ENCODE assay signal across 17 cellular contexts in the genomic region with DNA sequence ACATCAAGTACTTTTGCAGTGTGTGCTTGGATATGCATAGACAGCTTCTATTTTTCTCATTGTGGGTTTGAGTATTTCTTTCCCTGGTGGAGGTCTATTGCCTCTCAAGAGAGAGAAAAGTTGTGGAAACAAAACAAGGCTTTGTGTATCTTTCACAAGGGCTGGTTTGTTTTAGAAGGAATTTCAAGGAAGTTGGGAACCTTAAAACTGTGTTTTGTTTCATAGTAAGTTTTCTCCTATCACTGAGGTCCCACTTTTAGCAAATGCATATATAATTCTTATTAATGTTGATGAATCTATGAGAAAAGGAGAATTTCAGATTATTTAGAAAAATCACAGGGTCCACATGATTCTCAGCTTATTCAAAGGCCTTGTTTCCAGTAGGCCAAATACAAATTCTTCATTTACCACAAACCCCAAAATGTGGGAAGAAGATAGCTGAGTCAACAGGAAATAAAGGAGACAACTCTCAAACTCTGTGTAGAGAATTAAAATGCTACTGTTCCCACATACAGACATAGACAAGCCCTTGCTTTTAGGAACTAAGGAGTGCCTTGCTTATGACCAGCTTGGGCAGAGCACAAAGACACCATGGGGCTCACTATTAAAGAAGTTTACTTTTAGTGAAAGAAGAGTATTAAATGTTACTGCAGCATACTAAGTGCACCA.
DNase-seq lines count a peak whose midpoint lies in the region; ATAC-seq, FAIRE-seq and TF ChIP-seq lines count a peak whose summit lies in the region.
"Had no signal": no experiment of that assay in that cellular context is flagged by ENCODE, and none has a peak within 500 bp of the region (broad histone marks: within the 10 kb centered on the region; RNA-seq: fewer than 3 reads in every experiment).

No MANE protein-coding gene starts in this region.

- FAIRE-seq in bronchial epithelial cell (lab: Jason Lieb, UNC), result no peak
- no peak for FAIRE-seq in frontal cortex (lab: Jason Lieb, UNC)

- peak overlapping the region; percentile 35 for H3K27ac ChIP-seq in osteoblast (ENCODE audit: low read depth, low read length)
- H3K27ac ChIP-seq: coronary artery, gastroesophageal sphincter, thoracic aorta had no signal

- no peaks in the 10 kb centered on the region for H3K9me3 ChIP-seq in osteoblast (ENCODE audit: low read depth, low read length)
- H3K9me3 ChIP-seq: gastroesophageal sphincter, thoracic aorta had no signal

- peak; percentile 66 for DNase-seq in GM03348 (ENCODE audit: low spot score)
- DNase-seq in OCI-M1 (lab: John Stamatoyannopoulos, UW), result peak; percentile 45
- DNase-seq in bronchial epithelial cell (ENCODE audit: low read depth), result peak; percentile 39
- no peak for DNase-seq in osteoblast (ENCODE audit: insufficient read length, low spot score, missing footprints)
- no peak for DNase-seq in effector CD4-positive, alpha-beta T cell
- DNase-seq in frontal cortex (ENCODE audit: low spot score in 2 of 2), result no peak
- DNase-seq: activated CD4-positive, alpha-beta T cell treated with anti-CD3 and anti-CD28 coated beads for 4 hours; CD8-positive, alpha-beta memory T cell; left colon; NCI-H1105 treated with DMSO at 0.1 percent for 48 hours; NCI-H774 had no signal

- no peak for TF ChIP-seq CTCF in bronchial epithelial cell (IDR thresholded peaks at IDR 0.05; ENCODE audit: insufficient read depth, low read length, severe bottlenecking)
- TF ChIP-seq CTCF in osteoblast (IDR thresholded peaks at IDR 0.05; ENCODE audit: extremely low read depth, low read depth, low read length), result no peak

- peaks cover 14% of the 10 kb centered on the region for H3K4me1 ChIP-seq in osteoblast (ENCODE audit: insufficient read depth, low read length)
- H3K4me1 ChIP-seq: gastroesophageal sphincter had no signal

- no peak overlapping the region for H2AFZ ChIP-seq in osteoblast (ENCODE audit: low read length)

- H4K20me1 ChIP-seq in osteoblast (ENCODE audit: insufficient read depth, low read length), result no peaks in the 10 kb centered on the region

- H3K79me2 ChIP-seq in osteoblast (ENCODE audit: insufficient read depth, low read length), result no peaks in the 10 kb centered on the region

- H3K4me2 ChIP-seq in osteoblast (ENCODE audit: insufficient read depth, low read length), result peak overlapping the region; percentile 34

- H3K36me3 ChIP-seq in bronchial epithelial cell (ENCODE audit: control insufficient read depth, insufficient read depth, low read length), result no peaks in the 10 kb centered on the region
- H3K36me3 ChIP-seq in osteoblast (ENCODE audit: insufficient read depth, low read length), result no peaks in the 10 kb centered on the region
- H3K36me3 ChIP-seq: gastroesophageal sphincter, thoracic aorta had no signal

- H3K27me3 ChIP-seq in bronchial epithelial cell (ENCODE audit: control insufficient read depth, insufficient read depth, low read length) (no peaks in the 10 kb centered on the region), osteoblast (ENCODE audit: insufficient read depth, low read length) (no peaks in the 10 kb centered on the region)
- H3K27me3 ChIP-seq: gastroesophageal sphincter had no signal

- no peak for ATAC-seq in GM21381 (IDR thresholded peaks at IDR 0.05; ENCODE audit: unreplicated experiment)
- ATAC-seq in HG03135 (IDR thresholded peaks at IDR 0.05; ENCODE audit: unreplicated experiment), result no peak
- ATAC-seq: gastroesophageal sphincter, left colon, SK-N-SH treated with all-trans-retinoic acid at 6 μM for 48 hours had no signal

- H3K4me3 ChIP-seq in bronchial epithelial cell (ENCODE audit: low read depth, low read length), result no peak overlapping the region
- no peak overlapping the region for H3K4me3 ChIP-seq in osteoblast (ENCODE audit: insufficient read depth, low read length)
- H3K4me3 ChIP-seq: coronary artery, gastroesophageal sphincter, thoracic aorta had no signal

Comparison
In these comparisons a context has a peak if more than half of its experiments do, and no peak if none do; other contexts are left out.
1. DNase-seq: peak in GM03348 (single experiment), OCI-M1 (single experiment) and bronchial epithelial cell (single experiment); none in osteoblast (single experiment), effector CD4-positive, alpha-beta T cell (single experiment) and frontal cortex (0 of 2).